Comparison of ENCODE assay signal across 26 cellular contexts in the genomic region with DNA sequence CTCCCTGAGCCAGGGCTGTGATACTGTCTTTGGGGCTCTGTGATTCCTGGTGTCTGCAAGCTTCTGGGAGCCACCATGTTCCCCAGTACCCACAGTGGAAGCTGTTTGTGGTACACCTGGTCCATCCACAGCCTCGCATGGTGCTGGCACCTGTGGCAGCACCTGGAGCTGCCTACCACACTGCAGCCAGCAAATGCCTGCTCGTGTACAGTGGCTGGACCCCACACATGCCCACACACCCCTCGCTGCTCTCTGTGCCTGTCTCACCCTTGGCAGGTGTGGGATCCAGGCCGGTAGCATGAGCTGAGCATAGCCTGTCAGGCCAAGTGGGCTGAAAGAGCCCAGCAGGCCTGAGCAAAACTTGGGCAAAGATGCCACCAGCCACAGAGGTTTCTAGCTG. TPM values are rescaled to one million over a fixed set of nuclear protein-coding genes. Genes with fewer than 3 reads are reported as not detected.
"Had no signal": no experiment of that assay in that cellular context is flagged by ENCODE, and none has a peak within 500 bp of the region (broad histone marks: within the 10 kb centered on the region; RNA-seq: fewer than 3 reads in every experiment).

No MANE protein-coding gene starts in this region.

- DNase-seq: head of caudate nucleus; hippocampal formation; left colon; left lung; lower lobe of right lung; mammary epithelial cell; mesenchymal stem cell; natural killer cell; nephron progenitor cell; ovary; right lobe of liver; stimulated activated CD4-positive, alpha-beta T cell treated with anti-CD3 and anti-CD28 coated beads, Interleukin-4, amount 100 ng/mL, for 4 hours; stimulated activated CD8-positive, alpha-beta memory T cell treated with anti-CD3 and anti-CD28 coated beads, Interleukin-4, amount 100 ng/mL, for 48 hours; stimulated activated naive CD4-positive, alpha-beta T cell; stomach; testis; thyroid gland; transverse colon had no signal

- H3K9me3 ChIP-seq: ovary, right atrium auricular region, right lobe of liver, testis, thyroid gland, transverse colon had no signal

- H3K27ac Mint-ChIP-seq: natural killer cell, nephron progenitor cell, neural progenitor cell, progenitor cell of endocrine pancreas had no signal

- H3K27ac ChIP-seq: left lung, lower lobe of right lung, neural progenitor cell, ovary, right atrium auricular region, right lobe of liver, skin epidermis, stomach, testis, thyroid gland, transverse colon, upper lobe of left lung had no signal

- H3K4me3 Mint-ChIP-seq: natural killer cell, nephron progenitor cell, neural progenitor cell had no signal

- H3K36me3 ChIP-seq: left lung, lower lobe of right lung, neural progenitor cell, ovary, right atrium auricular region, right lobe of liver, stomach, thyroid gland, transverse colon, upper lobe of left lung had no signal

- H3K27me3 Mint-ChIP-seq: progenitor cell of endocrine pancreas had no signal

- H3K4me1 ChIP-seq: left lung, lower lobe of right lung, right atrium auricular region, right lobe of liver, stomach, testis, thyroid gland, transverse colon, upper lobe of left lung had no signal

- H3K9ac ChIP-seq: neural progenitor cell had no signal

- FAIRE-seq: keratinocyte, urothelium cell line had no signal

- H3K36me3 Mint-ChIP-seq: natural killer cell had no signal

- ATAC-seq: left colon, left lung, natural killer cell had no signal

- H3K4me3 ChIP-seq: left lung, lower lobe of right lung, neural progenitor cell, ovary, right atrium auricular region, right lobe of liver, skin epidermis, stomach, testis, thyroid gland, transverse colon, upper lobe of left lung had no signal

- H3K4me1 Mint-ChIP-seq: natural killer cell, nephron progenitor cell, neural progenitor cell had no signal

- H3K27me3 ChIP-seq: left lung, neural progenitor cell, ovary, right atrium auricular region, right lobe of liver, stomach, testis, thyroid gland, transverse colon, upper lobe of left lung had no signal

RNA-seq across cellular contexts. Expression of gene CSRNP3, which starts 41.8 kb away (rescaled TPM):
- total RNA-seq: natural killer cell, pulmonary artery endothelial cell had no signal
